ENCODE assay signal across 1 cellular context in the genomic region with DNA sequence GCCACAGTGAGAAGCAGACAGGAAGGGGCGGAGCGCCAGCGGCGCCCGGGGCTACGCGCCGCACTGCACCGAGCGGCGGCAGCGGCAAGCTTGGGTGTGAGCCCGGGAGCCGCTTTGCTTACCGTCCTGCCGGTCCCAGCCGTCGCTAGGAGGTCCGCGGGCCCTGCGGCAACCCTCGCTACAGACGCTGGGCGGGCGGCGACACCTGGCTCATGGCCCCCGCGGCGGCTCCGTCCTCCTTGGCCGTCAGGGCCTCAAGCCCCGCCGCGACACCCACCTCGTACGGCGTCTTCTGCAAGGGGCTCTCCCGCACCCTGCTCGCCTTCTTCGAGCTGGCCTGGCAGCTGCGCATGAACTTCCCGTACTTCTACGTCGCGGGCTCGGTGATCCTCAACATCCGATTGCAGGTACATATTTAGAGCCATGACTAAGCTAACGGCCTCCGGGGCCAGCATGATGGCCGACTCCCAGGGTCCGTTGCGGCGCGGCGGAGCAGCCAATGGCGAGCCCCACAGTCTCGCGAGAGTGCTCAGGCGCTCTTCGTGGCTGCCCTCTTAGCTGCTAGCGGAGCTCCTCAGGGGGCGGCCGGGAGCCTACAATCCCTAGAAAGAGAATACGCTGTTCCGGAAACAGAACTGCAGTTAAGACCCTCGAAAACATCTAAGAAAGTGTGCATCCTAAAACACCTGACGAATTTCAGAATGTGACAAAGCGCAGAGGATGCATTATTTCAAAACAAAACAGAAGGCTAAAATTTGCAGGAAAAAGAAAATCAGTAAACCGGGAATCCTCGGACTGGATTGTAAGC.
TF ChIP-seq lines count a peak whose summit lies in the region.

A gene (plus strand): TSS at position 50 of the 808 bp plus-strand sequence. CDS start 163 bp downstream, at position 213.

TF ChIP-seq in HepG2, 621 proteins besides CTCF, POLR2A, EP300 and RAD21 (continued from another document and continues in another):
- TF ChIP-seq, protein P1, sequence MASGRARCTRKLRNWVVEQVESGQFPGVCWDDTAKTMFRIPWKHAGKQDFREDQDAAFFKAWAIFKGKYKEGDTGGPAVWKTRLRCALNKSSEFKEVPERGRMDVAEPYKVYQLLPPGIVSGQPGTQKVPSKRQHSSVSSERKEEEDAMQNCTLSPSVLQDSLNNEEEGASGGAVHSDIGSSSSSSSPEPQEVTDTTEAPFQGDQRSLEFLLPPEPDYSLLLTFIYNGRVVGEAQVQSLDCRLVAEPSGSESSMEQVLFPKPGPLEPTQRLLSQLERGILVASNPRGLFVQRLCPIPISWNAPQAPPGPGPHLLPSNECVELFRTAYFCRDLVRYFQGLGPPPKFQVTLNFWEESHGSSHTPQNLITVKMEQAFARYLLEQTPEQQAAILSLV (CRISPR knock-in tag; IDR thresholded peaks at IDR 0.05; ENCODE audit: borderline replicate concordance): peak; percentile 90; the same call in 1 of the 2 replicates
- TF ChIP-seq PHF21A (CRISPR knock-in tag; IDR thresholded peaks at IDR 0.05): peak; percentile 11; the same call in 1 of the 2 replicates
- TF ChIP-seq ZNF629 (CRISPR knock-in tag; conservative IDR thresholded peaks at IDR 0.05): no peak
- no peak for TF ChIP-seq SMAD9 (CRISPR knock-in tag; IDR thresholded peaks at IDR 0.05)
- no peak for TF ChIP-seq ZBTB21 (CRISPR knock-in tag; IDR thresholded peaks at IDR 0.05)
- TF ChIP-seq, protein P2, sequence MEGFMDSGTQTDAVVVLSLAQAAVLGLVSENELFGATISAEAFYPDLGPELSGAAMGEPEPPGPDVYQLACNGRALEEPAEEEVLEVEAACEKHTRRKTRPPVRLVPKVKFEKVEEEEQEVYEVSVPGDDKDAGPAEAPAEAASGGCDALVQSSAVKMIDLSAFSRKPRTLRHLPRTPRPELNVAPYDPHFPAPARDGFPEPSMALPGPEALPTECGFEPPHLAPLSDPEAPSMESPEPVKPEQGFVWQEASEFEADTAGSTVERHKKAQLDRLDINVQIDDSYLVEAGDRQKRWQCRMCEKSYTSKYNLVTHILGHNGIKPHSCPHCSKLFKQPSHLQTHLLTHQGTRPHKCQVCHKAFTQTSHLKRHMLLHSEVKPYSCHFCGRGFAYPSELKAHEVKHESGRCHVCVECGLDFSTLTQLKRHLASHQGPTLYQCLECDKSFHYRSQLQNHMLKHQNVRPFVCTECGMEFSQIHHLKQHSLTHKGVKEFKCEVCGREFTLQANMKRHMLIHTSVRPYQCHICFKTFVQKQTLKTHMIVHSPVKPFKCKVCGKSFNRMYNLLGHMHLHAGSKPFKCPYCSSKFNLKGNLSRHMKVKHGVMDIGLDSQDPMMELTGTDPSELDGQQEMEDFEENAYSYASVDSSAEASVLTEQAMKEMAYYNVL (CRISPR knock-in tag; IDR thresholded peaks at IDR 0.05; ENCODE audit: borderline replicate concordance): peak; percentile 26; the same call in 1 of the 2 replicates
- peak; percentile 43; the same call in 1 of the 2 replicates for TF ChIP-seq GABPA (IDR thresholded peaks at IDR 0.05; ENCODE audit: low read depth, low read length)
- peak; percentile 61 for TF ChIP-seq GABPA (CRISPR knock-in tag; IDR thresholded peaks at IDR 0.05; ENCODE audit: low read depth)
- TF ChIP-seq, protein P3, sequence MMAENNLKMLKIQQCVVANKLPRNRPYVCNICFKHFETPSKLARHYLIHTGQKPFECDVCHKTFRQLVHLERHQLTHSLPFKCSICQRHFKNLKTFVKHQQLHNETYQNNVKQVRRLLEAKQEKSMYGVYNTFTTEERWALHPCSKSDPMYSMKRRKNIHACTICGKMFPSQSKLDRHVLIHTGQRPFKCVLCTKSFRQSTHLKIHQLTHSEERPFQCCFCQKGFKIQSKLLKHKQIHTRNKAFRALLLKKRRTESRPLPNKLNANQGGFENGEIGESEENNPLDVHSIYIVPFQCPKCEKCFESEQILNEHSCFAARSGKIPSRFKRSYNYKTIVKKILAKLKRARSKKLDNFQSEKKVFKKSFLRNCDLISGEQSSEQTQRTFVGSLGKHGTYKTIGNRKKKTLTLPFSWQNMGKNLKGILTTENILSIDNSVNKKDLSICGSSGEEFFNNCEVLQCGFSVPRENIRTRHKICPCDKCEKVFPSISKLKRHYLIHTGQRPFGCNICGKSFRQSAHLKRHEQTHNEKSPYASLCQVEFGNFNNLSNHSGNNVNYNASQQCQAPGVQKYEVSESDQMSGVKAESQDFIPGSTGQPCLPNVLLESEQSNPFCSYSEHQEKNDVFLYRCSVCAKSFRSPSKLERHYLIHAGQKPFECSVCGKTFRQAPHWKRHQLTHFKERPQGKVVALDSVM (CRISPR knock-in tag; IDR thresholded peaks at IDR 0.05): peak; percentile 57
- TF ChIP-seq MEIS2 (CRISPR knock-in tag; IDR thresholded peaks at IDR 0.05): no peak
- TF ChIP-seq ZNF335 (CRISPR knock-in tag; IDR thresholded peaks at IDR 0.05): peak; percentile 82; the same call in 1 of the 2 replicates
- no peak for TF ChIP-seq RFX5 (IDR thresholded peaks at IDR 0.05; ENCODE audit: low read depth, low read length)
- TF ChIP-seq ZNF644 (CRISPR knock-in tag; IDR thresholded peaks at IDR 0.05; ENCODE audit: low read depth): no peak
- no peak; the same call in 1 of the 2 replicates for TF ChIP-seq CCDC6 (CRISPR knock-in tag; IDR thresholded peaks at IDR 0.05)
- TF ChIP-seq, protein P4, sequence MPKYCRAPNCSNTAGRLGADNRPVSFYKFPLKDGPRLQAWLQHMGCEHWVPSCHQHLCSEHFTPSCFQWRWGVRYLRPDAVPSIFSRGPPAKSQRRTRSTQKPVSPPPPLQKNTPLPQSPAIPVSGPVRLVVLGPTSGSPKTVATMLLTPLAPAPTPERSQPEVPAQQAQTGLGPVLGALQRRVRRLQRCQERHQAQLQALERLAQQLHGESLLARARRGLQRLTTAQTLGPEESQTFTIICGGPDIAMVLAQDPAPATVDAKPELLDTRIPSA (CRISPR knock-in tag; IDR thresholded peaks at IDR 0.05; ENCODE audit: borderline replicate concordance): peak; percentile 98
- TF ChIP-seq, protein P5, sequence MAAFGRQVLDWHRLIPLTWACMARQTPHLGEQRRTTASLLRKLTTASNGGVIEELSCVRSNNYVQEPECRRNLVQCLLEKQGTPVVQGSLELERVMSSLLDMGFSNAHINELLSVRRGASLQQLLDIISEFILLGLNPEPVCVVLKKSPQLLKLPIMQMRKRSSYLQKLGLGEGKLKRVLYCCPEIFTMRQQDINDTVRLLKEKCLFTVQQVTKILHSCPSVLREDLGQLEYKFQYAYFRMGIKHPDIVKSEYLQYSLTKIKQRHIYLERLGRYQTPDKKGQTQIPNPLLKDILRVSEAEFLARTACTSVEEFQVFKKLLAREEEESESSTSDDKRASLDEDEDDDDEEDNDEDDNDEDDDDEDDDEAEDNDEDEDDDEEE (CRISPR knock-in tag; IDR thresholded peaks at IDR 0.05): peak; percentile 85
- TF ChIP-seq, protein P6, sequence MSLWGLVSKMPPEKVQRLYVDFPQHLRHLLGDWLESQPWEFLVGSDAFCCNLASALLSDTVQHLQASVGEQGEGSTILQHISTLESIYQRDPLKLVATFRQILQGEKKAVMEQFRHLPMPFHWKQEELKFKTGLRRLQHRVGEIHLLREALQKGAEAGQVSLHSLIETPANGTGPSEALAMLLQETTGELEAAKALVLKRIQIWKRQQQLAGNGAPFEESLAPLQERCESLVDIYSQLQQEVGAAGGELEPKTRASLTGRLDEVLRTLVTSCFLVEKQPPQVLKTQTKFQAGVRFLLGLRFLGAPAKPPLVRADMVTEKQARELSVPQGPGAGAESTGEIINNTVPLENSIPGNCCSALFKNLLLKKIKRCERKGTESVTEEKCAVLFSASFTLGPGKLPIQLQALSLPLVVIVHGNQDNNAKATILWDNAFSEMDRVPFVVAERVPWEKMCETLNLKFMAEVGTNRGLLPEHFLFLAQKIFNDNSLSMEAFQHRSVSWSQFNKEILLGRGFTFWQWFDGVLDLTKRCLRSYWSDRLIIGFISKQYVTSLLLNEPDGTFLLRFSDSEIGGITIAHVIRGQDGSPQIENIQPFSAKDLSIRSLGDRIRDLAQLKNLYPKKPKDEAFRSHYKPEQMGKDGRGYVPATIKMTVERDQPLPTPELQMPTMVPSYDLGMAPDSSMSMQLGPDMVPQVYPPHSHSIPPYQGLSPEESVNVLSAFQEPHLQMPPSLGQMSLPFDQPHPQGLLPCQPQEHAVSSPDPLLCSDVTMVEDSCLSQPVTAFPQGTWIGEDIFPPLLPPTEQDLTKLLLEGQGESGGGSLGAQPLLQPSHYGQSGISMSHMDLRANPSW (CRISPR knock-in tag; IDR thresholded peaks at IDR 0.05; ENCODE audit: borderline replicate concordance): no peak
- TF ChIP-seq, protein P7, sequence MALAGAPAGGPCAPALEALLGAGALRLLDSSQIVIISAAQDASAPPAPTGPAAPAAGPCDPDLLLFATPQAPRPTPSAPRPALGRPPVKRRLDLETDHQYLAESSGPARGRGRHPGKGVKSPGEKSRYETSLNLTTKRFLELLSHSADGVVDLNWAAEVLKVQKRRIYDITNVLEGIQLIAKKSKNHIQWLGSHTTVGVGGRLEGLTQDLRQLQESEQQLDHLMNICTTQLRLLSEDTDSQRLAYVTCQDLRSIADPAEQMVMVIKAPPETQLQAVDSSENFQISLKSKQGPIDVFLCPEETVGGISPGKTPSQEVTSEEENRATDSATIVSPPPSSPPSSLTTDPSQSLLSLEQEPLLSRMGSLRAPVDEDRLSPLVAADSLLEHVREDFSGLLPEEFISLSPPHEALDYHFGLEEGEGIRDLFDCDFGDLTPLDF (CRISPR knock-in tag; IDR thresholded peaks at IDR 0.05): peak; percentile 45; the same call in 1 of the 2 replicates
- TF ChIP-seq, protein P8, sequence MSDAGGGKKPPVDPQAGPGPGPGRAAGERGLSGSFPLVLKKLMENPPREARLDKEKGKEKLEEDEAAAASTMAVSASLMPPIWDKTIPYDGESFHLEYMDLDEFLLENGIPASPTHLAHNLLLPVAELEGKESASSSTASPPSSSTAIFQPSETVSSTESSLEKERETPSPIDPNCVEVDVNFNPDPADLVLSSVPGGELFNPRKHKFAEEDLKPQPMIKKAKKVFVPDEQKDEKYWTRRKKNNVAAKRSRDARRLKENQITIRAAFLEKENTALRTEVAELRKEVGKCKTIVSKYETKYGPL (CRISPR knock-in tag; IDR thresholded peaks at IDR 0.05): no peak
- peak; percentile 88; the same call in 1 of the 2 replicates for TF ChIP-seq SALL2 (CRISPR knock-in tag; IDR thresholded peaks at IDR 0.05)
- no peak; the same call in 1 of the 2 replicates for TF ChIP-seq GTF3A (CRISPR knock-in tag; conservative IDR thresholded peaks at IDR 0.05)
- TF ChIP-seq ZC3H4 (CRISPR knock-in tag; IDR thresholded peaks at IDR 0.05; ENCODE audit: borderline replicate concordance): no peak
- TF ChIP-seq ZNF619 (CRISPR knock-in tag; IDR thresholded peaks at IDR 0.05): peak; percentile 80; the same call in 1 of the 2 replicates
- TF ChIP-seq ZNF446 (CRISPR knock-in tag; IDR thresholded peaks at IDR 0.05): peak; percentile 71; the same call in 1 of the 2 replicates
- TF ChIP-seq ZSCAN30 (CRISPR knock-in tag; IDR thresholded peaks at IDR 0.05): peak; percentile 52; the same call in 1 of the 2 replicates
- TF ChIP-seq, protein P9, sequence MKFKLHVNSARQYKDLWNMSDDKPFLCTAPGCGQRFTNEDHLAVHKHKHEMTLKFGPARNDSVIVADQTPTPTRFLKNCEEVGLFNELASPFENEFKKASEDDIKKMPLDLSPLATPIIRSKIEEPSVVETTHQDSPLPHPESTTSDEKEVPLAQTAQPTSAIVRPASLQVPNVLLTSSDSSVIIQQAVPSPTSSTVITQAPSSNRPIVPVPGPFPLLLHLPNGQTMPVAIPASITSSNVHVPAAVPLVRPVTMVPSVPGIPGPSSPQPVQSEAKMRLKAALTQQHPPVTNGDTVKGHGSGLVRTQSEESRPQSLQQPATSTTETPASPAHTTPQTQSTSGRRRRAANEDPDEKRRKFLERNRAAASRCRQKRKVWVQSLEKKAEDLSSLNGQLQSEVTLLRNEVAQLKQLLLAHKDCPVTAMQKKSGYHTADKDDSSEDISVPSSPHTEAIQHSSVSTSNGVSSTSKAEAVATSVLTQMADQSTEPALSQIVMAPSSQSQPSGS (CRISPR knock-in tag; IDR thresholded peaks at IDR 0.05): no peak
- TF ChIP-seq, protein P10, sequence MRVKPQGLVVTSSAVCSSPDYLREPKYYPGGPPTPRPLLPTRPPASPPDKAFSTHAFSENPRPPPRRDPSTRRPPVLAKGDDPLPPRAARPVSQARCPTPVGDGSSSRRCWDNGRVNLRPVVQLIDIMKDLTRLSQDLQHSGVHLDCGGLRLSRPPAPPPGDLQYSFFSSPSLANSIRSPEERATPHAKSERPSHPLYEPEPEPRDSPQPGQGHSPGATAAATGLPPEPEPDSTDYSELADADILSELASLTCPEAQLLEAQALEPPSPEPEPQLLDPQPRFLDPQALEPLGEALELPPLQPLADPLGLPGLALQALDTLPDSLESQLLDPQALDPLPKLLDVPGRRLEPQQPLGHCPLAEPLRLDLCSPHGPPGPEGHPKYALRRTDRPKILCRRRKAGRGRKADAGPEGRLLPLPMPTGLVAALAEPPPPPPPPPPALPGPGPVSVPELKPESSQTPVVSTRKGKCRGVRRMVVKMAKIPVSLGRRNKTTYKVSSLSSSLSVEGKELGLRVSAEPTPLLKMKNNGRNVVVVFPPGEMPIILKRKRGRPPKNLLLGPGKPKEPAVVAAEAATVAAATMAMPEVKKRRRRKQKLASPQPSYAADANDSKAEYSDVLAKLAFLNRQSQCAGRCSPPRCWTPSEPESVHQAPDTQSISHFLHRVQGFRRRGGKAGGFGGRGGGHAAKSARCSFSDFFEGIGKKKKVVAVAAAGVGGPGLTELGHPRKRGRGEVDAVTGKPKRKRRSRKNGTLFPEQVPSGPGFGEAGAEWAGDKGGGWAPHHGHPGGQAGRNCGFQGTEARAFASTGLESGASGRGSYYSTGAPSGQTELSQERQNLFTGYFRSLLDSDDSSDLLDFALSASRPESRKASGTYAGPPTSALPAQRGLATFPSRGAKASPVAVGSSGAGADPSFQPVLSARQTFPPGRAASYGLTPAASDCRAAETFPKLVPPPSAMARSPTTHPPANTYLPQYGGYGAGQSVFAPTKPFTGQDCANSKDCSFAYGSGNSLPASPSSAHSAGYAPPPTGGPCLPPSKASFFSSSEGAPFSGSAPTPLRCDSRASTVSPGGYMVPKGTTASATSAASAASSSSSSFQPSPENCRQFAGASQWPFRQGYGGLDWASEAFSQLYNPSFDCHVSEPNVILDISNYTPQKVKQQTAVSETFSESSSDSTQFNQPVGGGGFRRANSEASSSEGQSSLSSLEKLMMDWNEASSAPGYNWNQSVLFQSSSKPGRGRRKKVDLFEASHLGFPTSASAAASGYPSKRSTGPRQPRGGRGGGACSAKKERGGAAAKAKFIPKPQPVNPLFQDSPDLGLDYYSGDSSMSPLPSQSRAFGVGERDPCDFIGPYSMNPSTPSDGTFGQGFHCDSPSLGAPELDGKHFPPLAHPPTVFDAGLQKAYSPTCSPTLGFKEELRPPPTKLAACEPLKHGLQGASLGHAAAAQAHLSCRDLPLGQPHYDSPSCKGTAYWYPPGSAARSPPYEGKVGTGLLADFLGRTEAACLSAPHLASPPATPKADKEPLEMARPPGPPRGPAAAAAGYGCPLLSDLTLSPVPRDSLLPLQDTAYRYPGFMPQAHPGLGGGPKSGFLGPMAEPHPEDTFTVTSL (CRISPR knock-in tag; IDR thresholded peaks at IDR 0.05; ENCODE audit: borderline replicate concordance): 0 out of 2 replicates have a peak, but pooled peaks have one; percentile 2
